In the genomic region with DNA sequence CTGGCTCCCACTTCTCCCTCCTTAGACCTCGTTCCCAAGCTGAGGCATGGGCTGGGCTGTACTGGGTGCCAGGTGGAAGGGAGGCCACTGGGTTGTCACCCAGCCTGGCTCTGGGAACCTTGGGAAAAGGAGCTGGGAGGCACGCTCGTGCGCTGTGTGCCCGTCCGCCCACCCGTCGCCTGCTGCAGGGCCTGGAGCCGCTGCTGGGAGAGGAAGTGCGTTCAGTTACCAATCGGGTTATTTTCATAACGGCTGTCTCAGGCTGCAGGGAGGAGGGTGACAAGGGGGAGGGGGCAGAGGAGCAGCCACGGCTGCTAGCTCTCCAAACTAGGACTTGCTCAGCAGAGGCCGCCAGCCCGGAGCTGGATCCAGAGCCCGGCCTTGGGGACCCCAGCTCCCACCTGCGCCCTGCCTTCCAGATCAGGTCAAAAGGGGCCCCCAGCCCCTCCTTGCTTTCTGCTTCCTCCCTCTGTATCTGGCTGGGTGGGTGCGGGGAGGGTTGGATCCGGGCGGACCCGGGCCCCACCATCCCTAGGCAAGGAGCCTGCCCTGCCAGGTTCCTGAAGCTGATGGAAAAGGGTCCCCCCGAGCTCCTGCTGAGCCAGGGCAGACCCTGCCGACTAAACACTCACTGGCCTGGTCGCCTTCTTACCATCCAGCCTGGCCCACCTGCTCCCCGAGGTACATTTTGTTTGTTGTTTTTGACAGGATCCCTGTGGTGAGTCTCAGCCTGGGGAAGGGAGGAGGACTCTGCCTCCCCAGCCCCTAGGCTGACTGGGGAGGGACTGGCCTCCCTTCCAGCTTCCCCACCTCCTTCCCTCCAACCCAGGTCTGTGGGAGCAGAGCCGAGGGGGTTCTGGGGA, we compare ENCODE assay signal across 8 cellular contexts. TPM values are rescaled to one million over a fixed set of nuclear protein-coding genes. Genes with fewer than 3 reads are reported as not detected.
DNase-seq lines count a peak whose midpoint lies in the region; ATAC-seq and TF ChIP-seq lines count a peak whose summit lies in the region.

No MANE protein-coding gene starts in this region.

- H3K9me3 Mint-ChIP-seq in activated CD8-positive, alpha-beta T cell treated with anti-CD3 and anti-CD28 coated beads, Interleukin-2, amount 10 ng/mL, durations not matched to agents 7 days and 5 days (ENCODE audit: insufficient read depth): no peaks in the 10 kb centered on the region

- H3K27ac ChIP-seq in esophagus squamous epithelium (peak overlapping the region; percentile 69 to 85 (median 84)), aorta (ENCODE audit: low read depth in 1 of 2, low read length in 2 of 2) (peak overlapping the region in 1 of 2 donors; percentile 45)

- peaks cover 60% of the 10 kb centered on the region for H3K4me1 Mint-ChIP-seq in activated CD8-positive, alpha-beta T cell treated with anti-CD3 and anti-CD28 coated beads, Interleukin-2, amount 10 ng/mL, durations not matched to agents 7 days and 5 days (ENCODE audit: low read depth)

- peak; percentile 91 for ATAC-seq in HG02610 (IDR thresholded peaks at IDR 0.05; ENCODE audit: unreplicated experiment)
- peak; percentile 91 for ATAC-seq in activated CD8-positive, alpha-beta T cell treated with anti-CD3 and anti-CD28 coated beads, Interleukin-2, amount 10 ng/mL, durations not matched to agents 7 days and 5 days
- ATAC-seq in aorta (ENCODE audit: low FRiP score): peak; percentile 81

- H3K4me3 ChIP-seq in esophagus squamous epithelium: peak overlapping the region; percentile 0 to 59 (median 36)
- H3K4me3 ChIP-seq in aorta (ENCODE audit: low read length in 2 of 2): no peak overlapping the region

- H3K4me1 ChIP-seq in esophagus squamous epithelium (peaks cover 49 to 69% (median 50%) of the 10 kb centered on the region in 3 donors), aorta (ENCODE audit: control insufficient read depth in 1 of 2, insufficient read depth in 2 of 2, low read length in 2 of 2) (no peaks in the 10 kb centered on the region)

- H3K4me3 Mint-ChIP-seq in activated CD8-positive, alpha-beta T cell treated with anti-CD3 and anti-CD28 coated beads, Interleukin-2, amount 10 ng/mL, durations not matched to agents 7 days and 5 days: peak overlapping the region; percentile 72

- H3K9me3 ChIP-seq in esophagus squamous epithelium (no peaks in the 10 kb centered on the region), aorta (ENCODE audit: control insufficient read depth, low read length) (no peaks in the 10 kb centered on the region)

- peaks cover 0 to 13% (median 0%) of the 10 kb centered on the region in 3 donors for H3K36me3 ChIP-seq in esophagus squamous epithelium
- H3K36me3 ChIP-seq in aorta (ENCODE audit: control insufficient read depth in 1 of 2, insufficient read depth in 2 of 2, low read length in 1 of 2): no peaks in the 10 kb centered on the region

- in situ Hi-C loops in GM13977 (cut with MboI; ENCODE audit: low pct_unique_long_range_greater_than_20kb, low sequenced_read_pairs, unreplicated experiment) (no loop called here), ACHN (cut with HindIII; ENCODE audit: low pct_ligation_motif_present, low pct_unique_long_range_greater_than_20kb, low sequenced_read_pairs) (no loop called here)

- no peaks in the 10 kb centered on the region for H3K27me3 Mint-ChIP-seq in activated CD8-positive, alpha-beta T cell treated with anti-CD3 and anti-CD28 coated beads, Interleukin-2, amount 10 ng/mL, durations not matched to agents 7 days and 5 days (ENCODE audit: low read depth)

- 12 to 59% methylated on average over 8 to 14 of the region's 26 CpGs for WGBS in esophagus squamous epithelium, 2 donors
- 6 to 7% methylated on average over 25 to 26 of the region's 26 CpGs for WGBS in aorta, 2 donors

- CTCF ChIA-PET in activated CD8-positive, alpha-beta T cell treated with anti-CD3 and anti-CD28 coated beads, Interleukin-2, amount 10 ng/mL, durations not matched to agents 7 days and 5 days (lab: Charles Lee): interaction anchor here (0.8 to 17.2 kb wide), 6 partner anchors 4 to 256 kb away, joined by 3 to 381 read pairs (median 4); a partner anchor contains a TSS

- no peak for TF ChIP-seq CTCF in GM13977 (IDR thresholded peaks at IDR 0.05; ENCODE audit: extremely low read depth, insufficient read depth, missing control alignments)
- TF ChIP-seq CTCF in esophagus squamous epithelium (IDR thresholded peaks at IDR 0.05): no peak

- POLR2A ChIA-PET in activated CD8-positive, alpha-beta T cell treated with anti-CD3 and anti-CD28 coated beads, Interleukin-2, amount 10 ng/mL, durations not matched to agents 7 days and 5 days (lab: Charles Lee): interaction anchor here (0.6 to 10.0 kb wide), 6 partner anchors 10 to 826 kb away, joined by 3 to 77 read pairs (median 4); no protein-coding TSS in a partner anchor

- intact Hi-C loops in esophagus squamous epithelium (cut with DNase I) (no loop called here), aorta (cut with DNase I) (no loop called here)

- TF ChIP-seq POLR2A in esophagus squamous epithelium (IDR thresholded peaks at IDR 0.05): peak in 1 of 4 donors; percentile 13

- H3K27ac Mint-ChIP-seq in activated CD8-positive, alpha-beta T cell treated with anti-CD3 and anti-CD28 coated beads, Interleukin-2, amount 10 ng/mL, durations not matched to agents 7 days and 5 days: peak overlapping the region; percentile 83

- H3K27me3 ChIP-seq in esophagus squamous epithelium (no peaks in the 10 kb centered on the region), aorta (ENCODE audit: control insufficient read depth in 1 of 2, insufficient read depth in 2 of 2, low read length in 1 of 2) (no peaks in the 10 kb centered on the region)

- DNase-seq in GM13977 (ENCODE audit: low spot score) (peak; percentile 96), NCI-H2107 (lab: John Stamatoyannopoulos, UW) (peak; percentile 76), esophagus squamous epithelium (lab: John Stamatoyannopoulos, UW) (no peak), nucleus accumbens (lab: John Stamatoyannopoulos, UW) (peak in 39 of 56 donors; percentile 14 to 78 (median 47)), aorta (peak; percentile 84 to 87), ACHN (no peak)
- peak; percentile 75 for DNase-seq in activated CD8-positive, alpha-beta T cell treated with anti-CD3 and anti-CD28 coated beads, Interleukin-2, amount 10 ng/mL, durations not matched to agents 7 days and 5 days

- H3K36me3 Mint-ChIP-seq in activated CD8-positive, alpha-beta T cell treated with anti-CD3 and anti-CD28 coated beads, Interleukin-2, amount 10 ng/mL, durations not matched to agents 7 days and 5 days (ENCODE audit: low read depth): peaks cover 12% of the 10 kb centered on the region

RNA-seq across cellular contexts. Expression of a gene that starts 14.3 kb away (rescaled TPM):
- 100 to 1,000 TPM; 151 to 152 TPM for total RNA-seq in activated CD8-positive, alpha-beta T cell treated with anti-CD3 and anti-CD28 coated beads, Interleukin-2, amount 10 ng/mL, durations not matched to agents 7 days and 5 days
- total RNA-seq in esophagus squamous epithelium (10 to 100 TPM; 38.5 to 53.1 (median 45.7) TPM), aorta (10 to 100 TPM; 36.1 to 61.1 TPM)
- 10 to 100 TPM; 15.8 to 33.4 TPM for polyA plus RNA-seq in aorta

RNA-seq across cellular contexts. Expression of a gene that starts 20.0 kb away (rescaled TPM):
- total RNA-seq in activated CD8-positive, alpha-beta T cell treated with anti-CD3 and anti-CD28 coated beads, Interleukin-2, amount 10 ng/mL, durations not matched to agents 7 days and 5 days: 1 to 10 TPM; 6.9 to 7.4 TPM
- total RNA-seq in esophagus squamous epithelium (10 to 100 TPM in 3 of 4 donors, 1 to 10 TPM in 1; 5.4 to 62.6 (median 22.5) TPM), aorta (10 to 100 TPM; 11.8 to 23.4 TPM)
- 10 to 100 TPM; 15.8 to 40.3 TPM for polyA plus RNA-seq in aorta

RNA-seq across cellular contexts. Expression of a gene that starts 30.1 kb away (rescaled TPM):
- under 1 TPM; 0.37 TPM for total RNA-seq in activated CD8-positive, alpha-beta T cell treated with anti-CD3 and anti-CD28 coated beads, Interleukin-2, amount 10 ng/mL, durations not matched to agents 7 days and 5 days
- not detected for total RNA-seq in esophagus squamous epithelium
- total RNA-seq in aorta: under 1 TPM in 1 of 2 donors, not detected in 1; 0.29 TPM
- 1 to 10 TPM in 1 of 2 donors, under 1 TPM in 1; 0.28 to 1.9 TPM for polyA plus RNA-seq in aorta

Comparison
In these comparisons a context has a peak if more than half of its experiments do, and no peak if none do; other contexts are left out.
1. DNase-seq: peak in GM13977 (single experiment), NCI-H2107 (single experiment), activated CD8-positive, alpha-beta T cell treated with anti-CD3 and anti-CD28 coated beads, Interleukin-2, amount 10 ng/mL, durations not matched to agents 7 days and 5 days (single experiment), nucleus accumbens (39 of 56) and aorta (2 of 2); none in esophagus squamous epithelium (single experiment) and ACHN (single experiment).
2. H3K4me3 ChIP-seq: peak in esophagus squamous epithelium (4 of 4); none in aorta (0 of 2).
3. Peak in every context shown above with its lines, with median percentiles within 50 percentile points of each other: ATAC-seq.